ENCODE assay signal across 12 cellular contexts in the genomic region with DNA sequence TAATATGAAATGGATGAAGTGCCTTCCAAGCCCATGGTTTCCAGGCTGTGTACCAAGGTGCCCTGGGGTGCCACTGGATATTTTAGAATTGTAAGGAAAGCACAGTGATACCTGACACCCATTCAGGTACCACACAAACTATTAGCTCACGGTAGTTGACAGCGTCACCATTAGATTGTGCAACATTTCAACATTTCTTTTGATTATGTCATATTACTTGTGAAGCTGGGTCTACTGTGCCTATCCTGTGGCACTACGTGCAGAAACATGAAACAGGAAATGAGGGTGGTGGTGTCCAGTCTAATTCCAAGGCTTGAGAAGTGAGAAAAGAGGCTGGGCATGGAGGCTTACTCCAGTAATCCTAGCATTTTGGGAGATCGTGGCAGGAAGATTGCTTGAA.
DNase-seq lines count a peak whose midpoint lies in the region; ATAC-seq, FAIRE-seq and TF ChIP-seq lines count a peak whose summit lies in the region.
"Had no signal": no experiment of that assay in that cellular context is flagged by ENCODE, and none has a peak within 500 bp of the region (broad histone marks: within the 10 kb centered on the region; RNA-seq: fewer than 3 reads in every experiment).

No MANE protein-coding gene starts in this region.

- H3K27ac ChIP-seq in iPS-18a (ENCODE audit: low read length) = no peak overlapping the region

- no peak for TF ChIP-seq CTCF in BE2C (IDR thresholded peaks at IDR 0.05; ENCODE audit: low read depth, low read length)

- no peak for ATAC-seq in HG02981 (IDR thresholded peaks at IDR 0.05; ENCODE audit: unreplicated experiment)

- peak overlapping the region; percentile 37 for H3K4me3 ChIP-seq in iPS-18a (ENCODE audit: low read length)
- H3K4me3 ChIP-seq in BE2C (ENCODE audit: low read depth, low read length) = no peak overlapping the region

- no peaks in the 10 kb centered on the region for H3K36me3 ChIP-seq in iPS-18a (ENCODE audit: control insufficient read depth, low read depth, low read length)
- no peaks in the 10 kb centered on the region for H3K36me3 ChIP-seq in BE2C

- DNase-seq in AML-193 (lab: John Stamatoyannopoulos, UW) = peak; percentile 7 to 14
- DNase-seq in LHCN-M2 (ENCODE audit: low read depth) = peak; percentile 51
- peak; percentile 53 for DNase-seq in NOMO-1 treated with dmso at 0.1 percent for 144 hours (lab: John Stamatoyannopoulos, UW; ENCODE audit: unreplicated experiment)
- DNase-seq in BE2C = no peak
- DNase-seq in retina = no peak
- DNase-seq in GM19239 (ENCODE audit: insufficient read length, low spot score) = no peak
- DNase-seq: activated CD4-positive, alpha-beta memory T cell treated with anti-CD3 and anti-CD28 coated beads for 36 hours; activated naive CD8-positive, alpha-beta T cell treated with anti-CD3 and anti-CD28 coated beads for 36 hours; NCI-H1092; SK-N-SH had no signal

- H3K4me1 ChIP-seq in iPS-18a (ENCODE audit: control insufficient read depth, low read depth, low read length) (peaks cover 30% of the 10 kb centered on the region), BE2C (no peaks in the 10 kb centered on the region)

- no peak overlapping the region for H3K9ac ChIP-seq in iPS-18a (ENCODE audit: low read length)
- H3K9ac ChIP-seq: SK-N-SH had no signal

- H3K27me3 ChIP-seq in iPS-18a (ENCODE audit: control insufficient read depth, insufficient read depth, low read length) = peaks cover 4% of the 10 kb centered on the region
- H3K27me3 ChIP-seq in BE2C = peaks cover 5% of the 10 kb centered on the region; the same call in 1 of the 2 replicates

- no peak for FAIRE-seq in GM19239 (lab: Jason Lieb, UNC)

- H3K9me3 ChIP-seq in iPS-18a (ENCODE audit: control insufficient read depth, low read depth, low read length) (no peaks in the 10 kb centered on the region), BE2C (no peaks in the 10 kb centered on the region)
- H3K9me3 ChIP-seq: SK-N-SH had no signal

Comparison
In these comparisons a context has a peak if more than half of its experiments do, and no peak if none do; other contexts are left out.
1. DNase-seq: peak in AML-193 (2 of 2), LHCN-M2 (single experiment) and NOMO-1 treated with dmso at 0.1 percent for 144 hours (single experiment); none in BE2C (single experiment), retina (single experiment) and GM19239 (single experiment).